ENCODE assay signal across 8 cellular contexts in genomic region chr10:129371543-129371942, GRCh38.
"Had no signal": no experiment of that assay in that cellular context is flagged by ENCODE, and none has a peak within 500 bp of the region (broad histone marks: within the 10 kb centered on the region; RNA-seq: fewer than 3 reads in every experiment).

No MANE protein-coding gene starts in this region.

- DNase-seq: GOT3, H9, HCEC 1CT, KBM-7 had no signal

- H3K27ac ChIP-seq: KMS-11 had no signal

- H3K4me3 Mint-ChIP-seq: H9 had no signal

- H3K4me1 Mint-ChIP-seq: H9, IgD-negative memory B cell had no signal

- H3K9ac ChIP-seq: KMS-11 had no signal

- H3K4me2 ChIP-seq: KMS-11 had no signal

- H3K27ac Mint-ChIP-seq: H9, IgD-negative memory B cell had no signal

- H3K9me3 Mint-ChIP-seq: H9, IgD-negative memory B cell had no signal

- FAIRE-seq: H54, HTR-8/SVneo had no signal
